In the genomic region with DNA sequence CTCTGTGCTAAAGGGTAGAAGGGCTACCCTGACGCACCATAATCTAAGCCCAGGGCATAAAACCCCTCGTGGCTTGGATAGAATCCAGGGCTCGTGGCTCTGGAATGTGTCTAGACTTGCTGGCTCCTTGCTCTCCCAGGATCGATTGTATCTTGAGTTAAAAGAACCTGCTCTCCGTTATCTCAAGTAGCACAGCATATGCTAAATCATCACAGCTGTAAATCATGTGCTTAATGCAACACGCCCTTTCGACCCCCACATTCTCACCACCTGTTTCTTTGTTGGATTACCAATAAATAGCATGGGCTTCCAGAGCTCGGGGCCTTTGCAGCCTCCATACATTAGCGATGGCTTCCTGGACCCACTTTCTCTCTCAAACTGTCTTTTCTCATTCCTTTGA, we compare ENCODE assay signal across 8 cellular contexts.
DNase-seq lines count a peak whose midpoint lies in the region; TF ChIP-seq lines count a peak whose summit lies in the region.
"Not testable (repeated sequence)": the region's sequence is repeated elsewhere in the genome, so short reads cannot be mapped to it uniquely, and the experiment has no call there.

No MANE protein-coding gene starts in this region.

- H3K79me1 ChIP-seq in mesendoderm (ENCODE audit: low read length); neuronal stem cell (ENCODE audit: low read depth, low read length): not testable (repeated sequence)

- H3K4ac ChIP-seq in mesendoderm (ENCODE audit: low read depth, low read length); neuronal stem cell (ENCODE audit: low read length): not testable (repeated sequence)

- WGBS in SK-N-SH (ENCODE audit: low lambda C conversion rate) = 14% methylated on average over 9 of the region's 9 CpGs
- WGBS in mesendoderm (ENCODE audit: extremely low coverage, insufficient coverage, low lambda C conversion rate) = no CpG with 5 or more reads among the region's 9 CpGs
- WGBS in neuronal stem cell (ENCODE audit: extremely low coverage in 2 of 2, insufficient read length in 2 of 2, insufficient replicate concordance in 1 of 2), 2 donors = no CpG with 5 or more reads among the region's 9 CpGs

- H3K27ac ChIP-seq in SK-N-SH (ENCODE audit: low read depth in 2 of 2, low read length in 1 of 2); mesendoderm (ENCODE audit: low read depth, low read length); neuronal stem cell (replicated peaks; ENCODE audit: low read length): not testable (repeated sequence)

- not testable (repeated sequence) for H2BK120ac ChIP-seq in mesendoderm (ENCODE audit: low read depth, low read length); neuronal stem cell (ENCODE audit: low read depth, low read length)

- not testable (repeated sequence) for H3K4me1 ChIP-seq in BE2C; SK-N-SH (ENCODE audit: control insufficient read depth in 1 of 2, insufficient read depth in 2 of 2, low read depth in 1 of 2, low read length in 1 of 2); mesendoderm (ENCODE audit: control insufficient read depth, low read depth, low read length); neuronal stem cell (ENCODE audit: control insufficient read depth in 2 of 2, insufficient read depth in 1 of 2, low read depth in 1 of 2, low read length in 2 of 2)

- H3K27ac Mint-ChIP-seq in glutamatergic neuron (ENCODE audit: unreplicated experiment) = peak overlapping the region; percentile 75

- not testable (repeated sequence) for H3K36me3 ChIP-seq in BE2C; SK-N-SH (replicated peaks in 1 of 2; ENCODE audit: control insufficient read depth in 1 of 2, insufficient read depth in 2 of 2, low read length in 1 of 2); mesendoderm (ENCODE audit: control insufficient read depth, insufficient read depth, low read length); neuronal stem cell (replicated peaks in 1 of 2; ENCODE audit: control insufficient read depth in 2 of 2, insufficient read depth in 2 of 2, low read length in 2 of 2)

- H3K79me2 ChIP-seq in SK-N-SH (ENCODE audit: insufficient read depth); mesendoderm (ENCODE audit: control insufficient read depth, insufficient read depth, low read length): not testable (repeated sequence)

- peak in 1 of 2 experiments; percentile 44; a peak in 1 of 4 replicates for TF ChIP-seq EP300 in SK-N-SH (IDR thresholded peaks at IDR 0.05; ENCODE audit: borderline replicate concordance in 1 of 2, low read depth in 1 of 2, low read length in 1 of 2)

- not testable (repeated sequence) for H4K8ac ChIP-seq in mesendoderm (ENCODE audit: low read depth, low read length); neuronal stem cell (ENCODE audit: low read depth, low read length)

- H3K4me3 ChIP-seq in BE2C (ENCODE audit: low read depth, low read length); SK-N-SH (ENCODE audit: low read depth in 2 of 2, low read length in 1 of 2); mesendoderm (ENCODE audit: low read length); neuronal stem cell (ENCODE audit: low read length in 2 of 2): not testable (repeated sequence)

- H3K27me3 ChIP-seq in BE2C; SK-N-SH (ENCODE audit: insufficient read depth); mesendoderm (ENCODE audit: insufficient read depth, low read length, poor library complexity); neuronal stem cell (ENCODE audit: control insufficient read depth in 3 of 3, insufficient read depth in 3 of 3, low read depth in 1 of 3, low read length in 3 of 3): not testable (repeated sequence)

- H2BK12ac ChIP-seq in neuronal stem cell (ENCODE audit: low read length) = not testable (repeated sequence)

- H3K27me3 Mint-ChIP-seq in glutamatergic neuron (ENCODE audit: unreplicated experiment) = not testable (repeated sequence)

- H3K4me2 ChIP-seq in SK-N-SH; mesendoderm (ENCODE audit: low read length); neuronal stem cell (ENCODE audit: insufficient read depth, low read length, poor library complexity, severe bottlenecking): not testable (repeated sequence)

- CTCF ChIA-PET in SK-N-SH (lab: Yijun Ruan, JAX) = not testable (repeated sequence)

- not testable (repeated sequence) for H3K4me1 Mint-ChIP-seq in glutamatergic neuron (ENCODE audit: low read depth, unreplicated experiment)

- not testable (repeated sequence) for H2AK5ac ChIP-seq in mesendoderm (ENCODE audit: low read length); neuronal stem cell (ENCODE audit: low read depth, low read length)

- H3K14ac ChIP-seq in neuronal stem cell (ENCODE audit: low read length) = not testable (repeated sequence)

- H3K9me2 ChIP-seq in SK-N-SH = not testable (repeated sequence)

- not testable (repeated sequence) for H3K36me3 Mint-ChIP-seq in glutamatergic neuron (ENCODE audit: unreplicated experiment)

- H2AFZ ChIP-seq in SK-N-SH (ENCODE audit: low read depth) = not testable (repeated sequence)
- H2AFZ ChIP-seq in neuronal stem cell (ENCODE audit: low read length) = peak overlapping the region; percentile 54

- H3K23ac ChIP-seq in mesendoderm (ENCODE audit: low read length); neuronal stem cell (ENCODE audit: low read depth, low read length, poor library complexity): not testable (repeated sequence)

- not testable (repeated sequence) for H3K9me3 ChIP-seq in BE2C; SK-N-SH; neuronal stem cell (replicated peaks in 1 of 2; ENCODE audit: control insufficient read depth in 2 of 2, insufficient read depth in 1 of 2, low read depth in 1 of 2, low read length in 2 of 2)

- TF ChIP-seq CTCF in BE2C (IDR thresholded peaks at IDR 0.05; ENCODE audit: low read depth, low read length); SK-N-SH (IDR thresholded peaks at IDR 0.05); glutamatergic neuron (IDR thresholded peaks at IDR 0.05; ENCODE audit: partially characterized antibody, unreplicated experiment): not testable (repeated sequence)

- not testable (repeated sequence) for TF ChIP-seq RAD21 in SK-N-SH (IDR thresholded peaks at IDR 0.05; ENCODE audit: low read length)

- not testable (repeated sequence) for H4K20me1 ChIP-seq in SK-N-SH (ENCODE audit: insufficient read depth)

- not testable (repeated sequence) for H3K4me3 Mint-ChIP-seq in glutamatergic neuron (ENCODE audit: unreplicated experiment)

- H3F3A ChIP-seq in SK-N-SH (replicated peaks; ENCODE audit: insufficient read depth) = not testable (repeated sequence)

- H4K91ac ChIP-seq in neuronal stem cell (ENCODE audit: low read depth, low read length, poor library complexity) = not testable (repeated sequence)

- H3K9me3 Mint-ChIP-seq in glutamatergic neuron (ENCODE audit: unreplicated experiment) = not testable (repeated sequence)

- not testable (repeated sequence) for H3K9ac ChIP-seq in SK-N-SH; mesendoderm (ENCODE audit: low read length); neuronal stem cell (ENCODE audit: low read depth, low read length, poor library complexity)

- H3K18ac ChIP-seq in mesendoderm (ENCODE audit: low read length); neuronal stem cell (ENCODE audit: low read length): not testable (repeated sequence)

- H2BK15ac ChIP-seq in mesendoderm (replicated peaks; ENCODE audit: low read depth); neuronal stem cell (ENCODE audit: low read length): not testable (repeated sequence)

- H3K56ac ChIP-seq in mesendoderm (ENCODE audit: low read length) = not testable (repeated sequence)

- DNase-seq in BE2C (peak; percentile 53), NCI-H1105 treated with DMSO at 0.1 percent for 48 hours (lab: John Stamatoyannopoulos, UW) (peak; percentile 12), NCI-H2171 treated with DMSO at 0.1 percent for 48 hours (lab: John Stamatoyannopoulos, UW) (peak; percentile 85), NCI-H82 (lab: John Stamatoyannopoulos, UW) (peak; percentile 95), mesendoderm (peak; percentile 69)
- DNase-seq in SK-N-SH; glutamatergic neuron; neuronal stem cell (ENCODE audit: low spot score): not testable (repeated sequence)

- not testable (repeated sequence) for H4K5ac ChIP-seq in mesendoderm (ENCODE audit: low read length)

- POLR2A ChIA-PET in SK-N-SH (lab: Yijun Ruan, JAX) = not testable (repeated sequence)

- H2BK5ac ChIP-seq in mesendoderm (ENCODE audit: low read length); neuronal stem cell (ENCODE audit: low read length): not testable (repeated sequence)

TF ChIP-seq in SK-N-SH, 30 proteins besides CTCF, POLR2A, EP300 and RAD21:
- TF ChIP-seq GATA2 (CRISPR knock-in tag; IDR thresholded peaks at IDR 0.05) = peak; percentile 67
